11 cellular contexts compared by ENCODE assay signal in genomic region chrX:23845316-23845932, GRCh38.
DNase-seq lines count a peak whose midpoint lies in the region; ATAC-seq and TF ChIP-seq lines count a peak whose summit lies in the region.
"Had no signal": no experiment of that assay in that cellular context is flagged by ENCODE, and none has a peak within 500 bp of the region (broad histone marks: within the 10 kb centered on the region; RNA-seq: fewer than 3 reads in every experiment).

No MANE protein-coding gene starts in this region.

- no peaks in the 10 kb centered on the region for H3K27me3 ChIP-seq in vagina
- H3K27me3 ChIP-seq in PC-9 (ENCODE audit: insufficient read depth, low read depth): no peaks in the 10 kb centered on the region

- intact Hi-C loops in Right ventricle myocardium superior (cut with DNase I): no loop called here
- intact Hi-C loops in cardiac septum (cut with DNase I): no loop called here
- intact Hi-C loops in vagina (cut with DNase I): no loop called here
- intact Hi-C loops in PC-9 (cut with micrococcal nuclease; ENCODE audit: unreplicated experiment): no loop called here

- DNase-seq in Right ventricle myocardium superior: no peak
- no peak for DNase-seq in cardiac septum (ENCODE audit: low spot score)
- DNase-seq in epithelial cell of esophagus (ENCODE audit: low read depth): peak; percentile 29
- peak; percentile 17 for DNase-seq in mucosa of gallbladder (ENCODE audit: low spot score)
- DNase-seq in vagina (ENCODE audit: extremely low spot score in 2 of 2): no peak
- DNase-seq in G401 (ENCODE audit: low spot score): no peak
- no peak for DNase-seq in PC-9
- DNase-seq: effector CD8-positive, alpha-beta T cell; NCI-H1092 treated with DMSO at 0.1 percent for 48 hours had no signal

- H4K20me1 ChIP-seq in PC-9 (ENCODE audit: insufficient read depth): no peaks in the 10 kb centered on the region

- BruUV-seq in PC-9 (replicated peaks; lab: Mats Ljungman, UMichigan): no TSS peak

- no peak overlapping the region for H2AFZ ChIP-seq in PC-9

- ATAC-seq in Right ventricle myocardium superior (ENCODE audit: poor library complexity): peak; percentile 74
- ATAC-seq in GM19351 (IDR thresholded peaks at IDR 0.05; ENCODE audit: unreplicated experiment): no peak
- ATAC-seq: HCT116 had no signal

- H3K9me3 ChIP-seq in vagina (no peaks in the 10 kb centered on the region), PC-9 (ENCODE audit: insufficient read depth, low read depth) (no peaks in the 10 kb centered on the region)

- no peaks in the 10 kb centered on the region for H3K79me2 ChIP-seq in PC-9 (ENCODE audit: low read depth)

- H3K4me2 ChIP-seq in PC-9: no peak overlapping the region

- POLR2A ChIA-PET in PC-9 (lab: Charles Lee; ENCODE audit: unreplicated experiment): interaction anchor here (0.6 to 0.8 kb wide), 2 partner anchors 12 to 23 kb away, joined by 3 to 6 read pairs; no protein-coding TSS in a partner anchor

- no peaks in the 10 kb centered on the region for H3K4me1 ChIP-seq in vagina
- H3K4me1 ChIP-seq in PC-9 (replicated peaks; ENCODE audit: insufficient read depth): 0 out of 2 replicates have a peak, but pooled peaks cover 7% of the 10 kb centered on the region

- H3K4me3 ChIP-seq in epithelial cell of esophagus (ENCODE audit: low read length) (no peak overlapping the region), vagina (no peak overlapping the region), PC-9 (no peak overlapping the region)

- H3F3A ChIP-seq in PC-9 (ENCODE audit: insufficient read depth, low read depth): no peaks in the 10 kb centered on the region

- TF ChIP-seq CTCF in epithelial cell of esophagus (IDR thresholded peaks at IDR 0.05; ENCODE audit: insufficient read depth, low read depth, low read length, missing control alignments): no peak
- no peak for TF ChIP-seq CTCF in vagina (IDR thresholded peaks at IDR 0.05)
- TF ChIP-seq CTCF in PC-9 (conservative IDR thresholded peaks at IDR 0.05): no peak

- H3K9me2 ChIP-seq in PC-9 (ENCODE audit: insufficient read depth): no peaks in the 10 kb centered on the region

- TF ChIP-seq POLR2A in vagina (IDR thresholded peaks at IDR 0.05): no peak

- CTCF ChIA-PET in PC-9 (lab: Charles Lee): no interaction called here

- peak overlapping the region; percentile 6 for H3K27ac ChIP-seq in vagina
- H3K27ac ChIP-seq in PC-9: no peak overlapping the region

- H3K36me3 ChIP-seq in vagina (no peaks in the 10 kb centered on the region), PC-9 (ENCODE audit: low read depth) (no peaks in the 10 kb centered on the region)

- in situ Hi-C loops in G401 (cut with HindIII; ENCODE audit: low sequenced_read_pairs): no loop called here

Comparison
In these comparisons a context has a peak if more than half of its experiments do, and no peak if none do; other contexts are left out.
1. DNase-seq: peak in epithelial cell of esophagus (single experiment) and mucosa of gallbladder (single experiment); none in Right ventricle myocardium superior (single experiment), cardiac septum (single experiment), vagina (0 of 2), G401 (single experiment) and PC-9 (0 of 2).